In the genomic region with DNA sequence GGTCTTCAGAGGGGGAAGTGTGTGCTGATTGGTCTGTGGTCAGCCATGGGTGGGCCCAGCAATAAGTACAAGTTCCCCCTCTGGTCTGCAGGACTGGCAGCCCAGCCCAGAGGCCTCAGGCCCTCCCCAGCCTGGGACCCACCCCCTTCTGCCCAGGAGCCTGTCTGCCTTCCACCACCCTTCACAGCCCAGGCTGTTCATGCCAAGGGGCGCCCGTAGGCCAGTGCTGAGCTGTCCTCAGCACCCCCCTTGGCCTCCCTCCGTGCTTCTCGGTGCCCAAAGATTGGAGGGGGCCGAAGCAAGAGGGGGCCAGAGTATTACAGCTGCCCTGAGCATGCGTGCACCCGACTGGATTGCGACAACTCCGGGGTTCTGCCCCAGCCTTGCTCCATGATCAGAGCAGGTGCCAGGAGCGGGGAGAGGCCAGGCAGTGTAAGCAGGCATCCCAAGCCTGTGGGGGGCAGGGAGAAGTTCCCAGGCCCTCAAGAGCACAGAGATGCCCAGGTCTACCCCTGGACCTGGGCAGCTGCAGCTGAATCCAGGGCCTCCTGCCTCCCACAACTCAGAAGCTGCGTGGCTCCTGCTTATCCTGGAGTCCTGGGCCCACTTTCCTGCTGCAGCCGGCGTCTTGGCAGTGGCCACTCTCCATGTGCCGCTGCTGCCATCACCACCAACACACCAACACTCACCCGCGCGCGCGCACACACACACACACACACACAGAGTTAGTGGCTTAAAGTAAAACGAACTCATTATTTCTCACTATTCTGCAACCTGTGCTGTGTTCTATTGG, we compare ENCODE assay signal across 1 cellular context.
TF ChIP-seq lines count a peak whose summit lies in the region.

No MANE protein-coding gene starts in this region.

TF ChIP-seq in WTC11, 78 proteins besides CTCF, POLR2A, EP300 and RAD21 (continued from another document):
- TF ChIP-seq, protein P1, sequence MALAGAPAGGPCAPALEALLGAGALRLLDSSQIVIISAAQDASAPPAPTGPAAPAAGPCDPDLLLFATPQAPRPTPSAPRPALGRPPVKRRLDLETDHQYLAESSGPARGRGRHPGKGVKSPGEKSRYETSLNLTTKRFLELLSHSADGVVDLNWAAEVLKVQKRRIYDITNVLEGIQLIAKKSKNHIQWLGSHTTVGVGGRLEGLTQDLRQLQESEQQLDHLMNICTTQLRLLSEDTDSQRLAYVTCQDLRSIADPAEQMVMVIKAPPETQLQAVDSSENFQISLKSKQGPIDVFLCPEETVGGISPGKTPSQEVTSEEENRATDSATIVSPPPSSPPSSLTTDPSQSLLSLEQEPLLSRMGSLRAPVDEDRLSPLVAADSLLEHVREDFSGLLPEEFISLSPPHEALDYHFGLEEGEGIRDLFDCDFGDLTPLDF (CRISPR knock-in tag; IDR thresholded peaks at IDR 0.05) = no peak
- TF ChIP-seq JAZF1 (CRISPR knock-in tag; IDR thresholded peaks at IDR 0.05) (no peak), KAT7 (CRISPR knock-in tag; IDR thresholded peaks at IDR 0.05; ENCODE audit: borderline replicate concordance) (no peak), NR1H2 (CRISPR knock-in tag; IDR thresholded peaks at IDR 0.05) (no peak), ZNF416 (CRISPR knock-in tag; IDR thresholded peaks at IDR 0.05) (no peak), FOXP1 (CRISPR knock-in tag; IDR thresholded peaks at IDR 0.05; ENCODE audit: borderline replicate concordance) (no peak)
- TF ChIP-seq, protein P2, sequence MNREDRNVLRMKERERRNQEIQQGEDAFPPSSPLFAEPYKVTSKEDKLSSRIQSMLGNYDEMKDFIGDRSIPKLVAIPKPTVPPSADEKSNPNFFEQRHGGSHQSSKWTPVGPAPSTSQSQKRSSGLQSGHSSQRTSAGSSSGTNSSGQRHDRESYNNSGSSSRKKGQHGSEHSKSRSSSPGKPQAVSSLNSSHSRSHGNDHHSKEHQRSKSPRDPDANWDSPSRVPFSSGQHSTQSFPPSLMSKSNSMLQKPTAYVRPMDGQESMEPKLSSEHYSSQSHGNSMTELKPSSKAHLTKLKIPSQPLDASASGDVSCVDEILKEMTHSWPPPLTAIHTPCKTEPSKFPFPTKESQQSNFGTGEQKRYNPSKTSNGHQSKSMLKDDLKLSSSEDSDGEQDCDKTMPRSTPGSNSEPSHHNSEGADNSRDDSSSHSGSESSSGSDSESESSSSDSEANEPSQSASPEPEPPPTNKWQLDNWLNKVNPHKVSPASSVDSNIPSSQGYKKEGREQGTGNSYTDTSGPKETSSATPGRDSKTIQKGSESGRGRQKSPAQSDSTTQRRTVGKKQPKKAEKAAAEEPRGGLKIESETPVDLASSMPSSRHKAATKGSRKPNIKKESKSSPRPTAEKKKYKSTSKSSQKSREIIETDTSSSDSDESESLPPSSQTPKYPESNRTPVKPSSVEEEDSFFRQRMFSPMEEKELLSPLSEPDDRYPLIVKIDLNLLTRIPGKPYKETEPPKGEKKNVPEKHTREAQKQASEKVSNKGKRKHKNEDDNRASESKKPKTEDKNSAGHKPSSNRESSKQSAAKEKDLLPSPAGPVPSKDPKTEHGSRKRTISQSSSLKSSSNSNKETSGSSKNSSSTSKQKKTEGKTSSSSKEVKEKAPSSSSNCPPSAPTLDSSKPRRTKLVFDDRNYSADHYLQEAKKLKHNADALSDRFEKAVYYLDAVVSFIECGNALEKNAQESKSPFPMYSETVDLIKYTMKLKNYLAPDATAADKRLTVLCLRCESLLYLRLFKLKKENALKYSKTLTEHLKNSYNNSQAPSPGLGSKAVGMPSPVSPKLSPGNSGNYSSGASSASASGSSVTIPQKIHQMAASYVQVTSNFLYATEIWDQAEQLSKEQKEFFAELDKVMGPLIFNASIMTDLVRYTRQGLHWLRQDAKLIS (CRISPR knock-in tag; IDR thresholded peaks at IDR 0.05; ENCODE audit: borderline replicate concordance) = no peak
- TF ChIP-seq, protein P3, sequence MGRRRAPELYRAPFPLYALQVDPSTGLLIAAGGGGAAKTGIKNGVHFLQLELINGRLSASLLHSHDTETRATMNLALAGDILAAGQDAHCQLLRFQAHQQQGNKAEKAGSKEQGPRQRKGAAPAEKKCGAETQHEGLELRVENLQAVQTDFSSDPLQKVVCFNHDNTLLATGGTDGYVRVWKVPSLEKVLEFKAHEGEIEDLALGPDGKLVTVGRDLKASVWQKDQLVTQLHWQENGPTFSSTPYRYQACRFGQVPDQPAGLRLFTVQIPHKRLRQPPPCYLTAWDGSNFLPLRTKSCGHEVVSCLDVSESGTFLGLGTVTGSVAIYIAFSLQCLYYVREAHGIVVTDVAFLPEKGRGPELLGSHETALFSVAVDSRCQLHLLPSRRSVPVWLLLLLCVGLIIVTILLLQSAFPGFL (CRISPR knock-in tag; IDR thresholded peaks at IDR 0.05; ENCODE audit: borderline replicate concordance) = no peak
